ENCODE assay signal across 22 cellular contexts in genomic region chr4:62771656-62772557, GRCh38.
"Had no signal": no experiment of that assay in that cellular context is flagged by ENCODE, and none has a peak within 500 bp of the region (broad histone marks: within the 10 kb centered on the region; RNA-seq: fewer than 3 reads in every experiment).

No MANE protein-coding gene starts in this region.

- H3K27ac ChIP-seq: esophagus muscularis mucosa, gastroesophageal sphincter, heart right ventricle, spleen, thoracic aorta, upper lobe of left lung had no signal

- DNase-seq: activated CD4-positive, alpha-beta T cell treated with anti-CD3 and anti-CD28 coated beads, Interleukin-2, amount 50 U/mL, for 1 hour; activated CD4-positive, CD25-positive, alpha-beta regulatory T cell treated with anti-CD3 and anti-CD28 coated beads, Interleukin-2, amount 50 U/mL, for 72 hours; activated CD8-positive, alpha-beta memory T cell treated with anti-CD3 and anti-CD28 coated beads, Interleukin-2, amount 50 U/mL, for 4 hours; activated naive CD4-positive, alpha-beta T cell treated with anti-CD3 and anti-CD28 coated beads, Interleukin-2, amount 10 ng/mL, durations not matched to agents 7 days and 5 days; activated naive CD8-positive, alpha-beta T cell treated with anti-CD3 and anti-CD28 coated beads, Interleukin-2, amount 50 U/mL, for 24 hours; activated T-cell treated with anti-CD3 and anti-CD28 coated beads, Interleukin-2, amount 50 U/mL, for 4 hours; aorta; cortex of kidney; effector CD8-positive, alpha-beta T cell; heart right ventricle; immature natural killer cell; mesenchymal stem cell; natural killer cell; nucleus accumbens; spleen; stimulated activated naive B cell treated with anti-CD40 and anti-IgM and Interleukin-4, amounts not matched to agents 10 μg/mL and 1 μg/mL and 100 μg/mL, for 72 hours; T-cell; upper lobe of left lung had no signal

- FAIRE-seq: endothelial cell of umbilical vein had no signal

- H3K9me3 ChIP-seq: esophagus muscularis mucosa, gastroesophageal sphincter, heart right ventricle, thoracic aorta, upper lobe of left lung had no signal

- H3K27me3 ChIP-seq: esophagus muscularis mucosa, gastroesophageal sphincter, heart right ventricle, spleen, upper lobe of left lung had no signal

- H3K4me3 ChIP-seq: esophagus muscularis mucosa, gastroesophageal sphincter, heart right ventricle, spleen, thoracic aorta, upper lobe of left lung had no signal

- H3K36me3 ChIP-seq: esophagus muscularis mucosa, gastroesophageal sphincter, heart right ventricle, spleen, thoracic aorta, upper lobe of left lung had no signal

- H3K4me1 ChIP-seq: esophagus muscularis mucosa, gastroesophageal sphincter, heart right ventricle, spleen, upper lobe of left lung had no signal

- ATAC-seq: activated naive CD8-positive, alpha-beta T cell treated with anti-CD3 and anti-CD28 coated beads, Interleukin-2, amount 50 U/mL, for 24 hours; activated T-cell treated with anti-CD3 and anti-CD28 coated beads, Interleukin-2, amount 50 U/mL, for 4 hours; gastroesophageal sphincter; heart right ventricle; natural killer cell; stimulated activated naive B cell treated with anti-CD40 and anti-IgM and Interleukin-4, amounts not matched to agents 10 μg/mL and 1 μg/mL and 100 μg/mL, for 72 hours; T-cell had no signal
